Comparison of ENCODE assay signal across 27 cellular contexts in genomic region chr1:220741349-220741748, GRCh38.
"Had no signal": no experiment of that assay in that cellular context is flagged by ENCODE, and none has a peak within 500 bp of the region (broad histone marks: within the 10 kb centered on the region; RNA-seq: fewer than 3 reads in every experiment).

No MANE protein-coding gene starts in this region.

- FAIRE-seq: colon, endometrium, endothelial cell of umbilical vein, frontal cortex had no signal

- H3K27ac ChIP-seq: colonic mucosa, coronary artery, dorsolateral prefrontal cortex, epithelial cell of prostate, esophagus squamous epithelium, foreskin keratinocyte, gastrocnemius medialis, gastroesophageal sphincter, heart left ventricle, heart right ventricle had no signal

- H3K27me3 ChIP-seq: colonic mucosa, gastrocnemius medialis, gastroesophageal sphincter, heart right ventricle had no signal

- DNase-seq: colonic mucosa; cortex of kidney; dermis blood vessel endothelial cell; dorsolateral prefrontal cortex; effector CD4-positive, alpha-beta T cell; effector CD8-positive, alpha-beta T cell; effector memory CD4-positive, alpha-beta T cell; effector memory CD8-positive, alpha-beta T cell; endodermal cell; erythroblast; esophagus squamous epithelium; foreskin fibroblast; foreskin keratinocyte; foreskin melanocyte; gastrocnemius medialis; glutamatergic neuron; head of caudate nucleus; heart left ventricle; heart right ventricle had no signal

- ATAC-seq: effector memory CD8-positive, alpha-beta T cell; esophagus mucosa; foreskin keratinocyte; gastrocnemius medialis; gastroesophageal sphincter; heart left ventricle; heart right ventricle had no signal

- H3K4me1 ChIP-seq: colonic mucosa, esophagus squamous epithelium, foreskin keratinocyte, gastrocnemius medialis, heart left ventricle had no signal

- H3K9me3 ChIP-seq: colonic mucosa, esophagus squamous epithelium, gastrocnemius medialis, gastroesophageal sphincter, heart left ventricle, heart right ventricle had no signal

- H3K4me3 ChIP-seq: colonic mucosa, coronary artery, dorsolateral prefrontal cortex, esophagus squamous epithelium, gastrocnemius medialis, gastroesophageal sphincter, heart left ventricle, heart right ventricle had no signal

- H3K36me3 ChIP-seq: colonic mucosa, esophagus squamous epithelium, gastrocnemius medialis, gastroesophageal sphincter, heart left ventricle, heart right ventricle had no signal
